ENCODE assay signal across 25 cellular contexts in the genomic region with DNA sequence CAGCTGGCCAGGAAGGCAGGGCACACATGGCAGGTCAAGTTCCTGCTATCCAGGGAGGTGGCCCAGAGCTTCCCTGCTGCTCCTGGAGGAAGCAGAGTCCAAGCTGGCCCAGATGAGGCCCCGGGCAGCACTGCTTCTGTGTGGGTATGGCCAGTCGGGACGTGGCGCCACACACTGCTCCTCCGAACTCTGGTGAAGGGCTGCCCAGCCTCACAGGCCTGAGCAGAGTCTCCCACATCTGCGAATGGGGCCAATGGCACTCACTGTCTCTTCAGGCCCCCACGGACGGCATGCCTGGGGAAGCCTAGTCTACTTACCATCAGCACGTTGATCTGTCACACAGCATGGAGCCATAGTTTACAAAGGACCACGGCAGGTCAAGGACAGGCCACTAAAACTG. TPM values are rescaled to one million over a fixed set of nuclear protein-coding genes. Genes with fewer than 3 reads are reported as not detected.
DNase-seq lines count a peak whose midpoint lies in the region; ATAC-seq and TF ChIP-seq lines count a peak whose summit lies in the region.
"Had no signal": no experiment of that assay in that cellular context is flagged by ENCODE, and none has a peak within 500 bp of the region (broad histone marks: within the 10 kb centered on the region; RNA-seq: fewer than 3 reads in every experiment).

No MANE protein-coding gene starts in this region.

- H3K4me1 ChIP-seq in left ventricle myocardium inferior: peaks cover 49% of the 10 kb centered on the region
- H3K4me1 ChIP-seq: BLaER1 had no signal

- no peaks in the 10 kb centered on the region for H3K9me3 ChIP-seq in left ventricle myocardium inferior (replicated peaks)
- H3K9me3 ChIP-seq: BLaER1, body of pancreas, Caco-2, esophagus squamous epithelium, suprapubic skin had no signal

- H3K36me3 ChIP-seq in left ventricle myocardium inferior: peaks cover 45% of the 10 kb centered on the region

- TF ChIP-seq CTCF in left ventricle myocardium inferior (IDR thresholded peaks at IDR 0.05; ENCODE audit: borderline replicate concordance): no peak

- peak overlapping the region; percentile 73 for H3K27ac ChIP-seq in left ventricle myocardium inferior (replicated peaks)
- H3K27ac ChIP-seq: BLaER1, body of pancreas, esophagus squamous epithelium, suprapubic skin, VCaP had no signal

- intact Hi-C loops in left ventricle myocardium inferior (cut with micrococcal nuclease) (no loop called here), sciatic nerve (cut with DNase I) (no loop called here)

- ATAC-seq in SK-N-SH treated with all-trans-retinoic acid at 6 μM for 48 hours (peak; percentile 11), sciatic nerve (peak; percentile 22), HG03108 (IDR thresholded peaks at IDR 0.05; ENCODE audit: unreplicated experiment) (no peak)
- ATAC-seq: body of pancreas; effector memory CD8-positive, alpha-beta T cell; HepG2 had no signal

- no peaks in the 10 kb centered on the region for H3K27me3 ChIP-seq in left ventricle myocardium inferior (ENCODE audit: low read depth)
- H3K27me3 ChIP-seq: BLaER1, body of pancreas, esophagus squamous epithelium, suprapubic skin had no signal

- DNase-seq in D341Med (ENCODE audit: low spot score): peak; percentile 22
- no peak for DNase-seq in left ventricle myocardium inferior
- DNase-seq in sciatic nerve (ENCODE audit: low spot score): peak; percentile 47
- no peak for DNase-seq in SIG-M5 treated with dmso at 0.1 percent for 504 hours (lab: John Stamatoyannopoulos, UW; ENCODE audit: unreplicated experiment)
- DNase-seq in erythroblast (lab: John Stamatoyannopoulos, UW): no peak
- DNase-seq in activated T-cell treated with anti-CD3 and anti-CD28 coated beads for 4 hours: no peak
- DNase-seq: activated CD4-positive, alpha-beta T cell treated with anti-CD3 and anti-CD28 coated beads for 48 hours; body of pancreas; Caco-2; DND-41; effector memory CD8-positive, alpha-beta T cell; esophagus squamous epithelium; NCI-H2029 treated with DMSO at 0.1 percent for 48 hours; stimulated activated CD4-positive, alpha-beta T cell treated with anti-CD3 and anti-CD28 coated beads, Interleukin-1b, Interleukin-23, amount 100 ng/mL, for 48 hours had no signal

- no peak overlapping the region for H3K4me3 ChIP-seq in left ventricle myocardium inferior
- H3K4me3 ChIP-seq: BLaER1, body of pancreas, esophagus squamous epithelium, suprapubic skin had no signal

- TF ChIP-seq POLR2A in erythroblast (IDR thresholded peaks at IDR 0.05; ENCODE audit: low read length): no peak

TF ChIP-seq in SK-N-SH treated with all-trans-retinoic acid at 6 μM for 48 hours, 23 proteins besides CTCF, POLR2A, EP300 and RAD21:
- no peak for TF ChIP-seq ESRRG (CRISPR knock-in tag; IDR thresholded peaks at IDR 0.05)
- no peak for TF ChIP-seq ZNF70 (CRISPR knock-in tag; IDR thresholded peaks at IDR 0.05)
- no peak for TF ChIP-seq ZNF8 (CRISPR knock-in tag; IDR thresholded peaks at IDR 0.05)
- TF ChIP-seq TCF4 (CRISPR knock-in tag; IDR thresholded peaks at IDR 0.05; ENCODE audit: borderline replicate concordance): no peak
- no peak for TF ChIP-seq BACH2 (CRISPR knock-in tag; IDR thresholded peaks at IDR 0.05; ENCODE audit: borderline replicate concordance)

RNA-seq across cellular contexts. Expression of a gene that starts 2.5 kb away (rescaled TPM):
- total RNA-seq in left ventricle myocardium inferior: 2.1 TPM
- not detected for total RNA-seq in sciatic nerve
- total RNA-seq: frontal cortex, H7, HepG2, neural crest cell, posterior vena cava, RPMI7951 had no signal

RNA-seq across cellular contexts. Expression of a gene that starts 49.2 kb away (rescaled TPM):
- 49.2 TPM for total RNA-seq in left ventricle myocardium inferior
- 60.4 TPM for total RNA-seq in sciatic nerve

Comparison
In these comparisons a context has a peak if more than half of its experiments do, and no peak if none do; other contexts are left out.
1. DNase-seq: peak in D341Med (single experiment) and sciatic nerve (single experiment); none in left ventricle myocardium inferior (single experiment), SIG-M5 treated with dmso at 0.1 percent for 504 hours (single experiment), erythroblast (0 of 2) and activated T-cell treated with anti-CD3 and anti-CD28 coated beads for 4 hours (single experiment).